18 cellular contexts compared by ENCODE assay signal in the genomic region with DNA sequence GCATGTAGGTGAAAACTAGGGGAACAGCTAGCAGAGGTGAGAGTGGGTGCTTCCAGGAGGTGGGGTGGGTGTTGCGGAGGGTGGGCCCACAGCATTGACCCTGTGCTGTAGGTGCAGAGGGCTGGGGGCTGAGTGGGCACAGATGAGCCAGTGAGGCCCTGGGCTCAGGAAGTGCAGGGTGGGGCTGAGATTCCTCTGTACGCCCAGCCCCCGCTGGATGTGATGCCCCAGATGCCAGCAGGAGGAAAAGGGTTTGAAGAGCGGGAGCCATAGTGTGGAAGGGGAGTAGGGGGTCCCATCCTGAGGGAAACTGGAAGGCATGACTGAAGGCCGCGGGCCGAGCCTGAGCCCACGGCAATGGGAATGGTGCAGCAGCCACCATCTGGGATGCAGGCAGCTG. TPM values are rescaled to one million over a fixed set of nuclear protein-coding genes. Genes with fewer than 3 reads are reported as not detected.
DNase-seq lines count a peak whose midpoint lies in the region; ATAC-seq and TF ChIP-seq lines count a peak whose summit lies in the region.
"Had no signal": no experiment of that assay in that cellular context is flagged by ENCODE, and none has a peak within 500 bp of the region (broad histone marks: within the 10 kb centered on the region; RNA-seq: fewer than 3 reads in every experiment).

No MANE protein-coding gene starts in this region.

- H3K4me3 Mint-ChIP-seq in brain = peak overlapping the region in 1 of 5 experiments; percentile 52
- H3K4me3 Mint-ChIP-seq: CD8-positive, alpha-beta T cell had no signal

- no peak overlapping the region for H3K4me3 ChIP-seq in H7 (ENCODE audit: insufficient read depth, low read depth, low read length)
- H3K4me3 ChIP-seq in psoas muscle = no peak overlapping the region
- H3K4me3 ChIP-seq: BLaER1 treated with 17β-estradiol and CSF1 and Interleukin-3, amounts not matched to agents 10 nM and 100 nM had no signal

- WGBS in psoas muscle, 3 donors = 65 to 79% (median 76%) methylated on average over 7 to 8 of the region's 8 CpGs

- DNase-seq in H7 (peak; percentile 53), psoas muscle (peak; percentile 2 to 30), HUDEP-2 (lab: John Stamatoyannopoulos, UW; ENCODE audit: unreplicated experiment in 76 of 76) (no peak), NCI-H1436 treated with DMSO at 0.1 percent for 48 hours (lab: John Stamatoyannopoulos, UW) (no peak)
- DNase-seq: Calu3; CD8-positive, alpha-beta T cell; GF-D8; GOT3; NCI-H1105; NCI-H1694 treated with DMSO at 0.1 percent for 48 hours; NCI-H510A; PC-3; RPMI8226 had no signal

- peaks cover 5 to 19% (median 6%) of the 10 kb centered on the region in 5 experiments for H3K9me3 Mint-ChIP-seq in brain

- peaks cover 42% of the 10 kb centered on the region for H3K4me1 Mint-ChIP-seq in brain

- H3K4me1 ChIP-seq in psoas muscle = no peaks in the 10 kb centered on the region
- H3K4me1 ChIP-seq: BLaER1 treated with 17β-estradiol and CSF1 and Interleukin-3, amounts not matched to agents 10 nM and 100 nM had no signal

- H3K27ac Mint-ChIP-seq in brain = peak overlapping the region; percentile 60 to 90 (median 82)
- H3K27ac Mint-ChIP-seq: CD8-positive, alpha-beta T cell had no signal

- H3K9me3 ChIP-seq in psoas muscle = no peaks in the 10 kb centered on the region

- intact Hi-C loops in psoas muscle (cut with DNase I) = loop anchor here in 1 of 2 donors (5.0 kb wide), 1 partner anchor 38 kb away; no protein-coding TSS in a partner anchor

- ATAC-seq in psoas muscle (no peak), HG02938 (IDR thresholded peaks at IDR 0.05; ENCODE audit: unreplicated experiment) (no peak)
- ATAC-seq: CD8-positive, alpha-beta T cell; PC-3 had no signal

- no peaks in the 10 kb centered on the region for H3K27me3 ChIP-seq in H7 (ENCODE audit: control insufficient read depth, insufficient read depth, low read length)
- H3K27me3 ChIP-seq in layer of hippocampus (ENCODE audit: control insufficient read depth, insufficient read depth, low read length) = no peaks in the 10 kb centered on the region
- H3K27me3 ChIP-seq in psoas muscle (ENCODE audit: insufficient read depth in 3 of 3, low read length in 2 of 3) = no peaks in the 10 kb centered on the region
- H3K27me3 ChIP-seq: BLaER1 treated with 17β-estradiol and CSF1 and Interleukin-3, amounts not matched to agents 10 nM and 100 nM had no signal

- no peaks in the 10 kb centered on the region for H3K36me3 Mint-ChIP-seq in brain
- H3K36me3 Mint-ChIP-seq: CD8-positive, alpha-beta T cell had no signal

- H3K27me3 Mint-ChIP-seq in brain = no peaks in the 10 kb centered on the region

- H3K27ac ChIP-seq in layer of hippocampus (ENCODE audit: low read depth, low read length) (peak overlapping the region; percentile 56), psoas muscle (no peak overlapping the region)
- H3K27ac ChIP-seq: BLaER1 treated with 17β-estradiol and CSF1 and Interleukin-3, amounts not matched to agents 10 nM and 100 nM had no signal

- TF ChIP-seq CTCF in brain (conservative IDR thresholded peaks at IDR 0.05) = no peak
- no peak for TF ChIP-seq CTCF in psoas muscle (IDR thresholded peaks at IDR 0.05)

- H3K36me3 ChIP-seq in H7 (replicated peaks; ENCODE audit: control insufficient read depth, insufficient read depth, low read length) (no peaks in the 10 kb centered on the region), psoas muscle (ENCODE audit: insufficient read depth in 1 of 2, low read depth in 1 of 2) (no peaks in the 10 kb centered on the region)
- H3K36me3 ChIP-seq: BLaER1 treated with 17β-estradiol and CSF1 and Interleukin-3, amounts not matched to agents 10 nM and 100 nM had no signal

RNA-seq across cellular contexts. Expression of gene OTOS, which starts 14.1 kb away (rescaled TPM):
- total RNA-seq in H7 (2014; rRNA removed; shearing (Covaris generic)) = not detected in 2 replicates
- polyA plus RNA-seq in brain (ENCODE audit: insufficient read depth, low read depth, low replicate concordance) (3.5 TPM), psoas muscle (under 1 TPM in 1 of 3 donors, not detected in 2; 0.20 TPM)
- not detected for total RNA-seq in psoas muscle
- total RNA-seq: A673; Calu3; CD8-positive, alpha-beta T cell; PC-3 had no signal

RNA-seq across cellular contexts. Expression of gene COPS9, which starts 18.5 kb away (rescaled TPM):
- 187 and 204 TPM in 2 replicates for total RNA-seq in H7 (2014; rRNA removed; shearing (Covaris generic))
- polyA plus RNA-seq in brain (ENCODE audit: insufficient read depth, low read depth, low replicate concordance) (249 TPM), psoas muscle (100 to 1,000 TPM; 345 to 597 (median 427) TPM)
- total RNA-seq in psoas muscle = 100 to 1,000 TPM; 136 to 214 (median 158) TPM

Comparison
In these comparisons a context has a peak if more than half of its experiments do, and no peak if none do; other contexts are left out.
1. DNase-seq: peak in H7 (single experiment) and psoas muscle (2 of 2); none in HUDEP-2 (0 of 76) and NCI-H1436 treated with DMSO at 0.1 percent for 48 hours (single experiment).